17 cellular contexts compared by ENCODE assay signal in the genomic region with DNA sequence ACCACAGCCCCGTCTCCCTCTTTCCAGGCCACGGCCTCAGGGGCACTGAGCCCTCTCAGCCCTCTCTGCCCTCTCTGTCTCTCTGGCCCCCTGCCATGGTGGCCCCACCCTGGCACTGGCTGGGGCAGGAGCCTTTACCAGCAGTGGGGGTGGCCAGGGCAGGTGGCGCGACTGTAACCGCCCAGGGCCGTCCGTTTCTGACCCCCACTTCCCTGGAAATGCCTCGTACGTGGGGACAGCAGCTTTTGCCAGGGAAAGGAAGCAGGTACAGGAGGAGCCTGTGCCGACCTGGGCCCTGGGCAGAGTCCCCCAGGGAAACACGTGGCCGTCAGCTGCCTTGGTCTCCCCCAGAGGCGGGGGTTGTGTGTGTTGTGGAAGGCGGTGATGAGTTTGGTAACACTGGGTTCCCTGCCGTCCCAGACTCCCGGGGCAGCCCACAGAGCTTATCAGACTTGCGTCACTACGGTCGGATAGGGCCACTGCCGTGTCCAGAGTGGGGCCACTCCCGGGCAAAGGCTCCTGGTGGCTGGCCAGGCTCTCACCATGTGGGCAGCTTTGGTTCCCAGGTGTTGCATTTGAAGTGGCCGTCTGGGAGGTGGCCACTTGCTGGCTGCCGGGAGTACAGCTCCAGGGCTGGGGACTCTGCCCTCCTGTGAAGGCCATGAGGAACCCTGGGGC.
DNase-seq lines count a peak whose midpoint lies in the region; ATAC-seq and TF ChIP-seq lines count a peak whose summit lies in the region.
"Had no signal": no experiment of that assay in that cellular context is flagged by ENCODE, and none has a peak within 500 bp of the region (broad histone marks: within the 10 kb centered on the region; RNA-seq: fewer than 3 reads in every experiment).

No MANE protein-coding gene starts in this region.

- no peaks in the 10 kb centered on the region for H3K27me3 ChIP-seq in H9 (ENCODE audit: insufficient read depth, low read length)
- no peaks in the 10 kb centered on the region for H3K27me3 ChIP-seq in psoas muscle (ENCODE audit: insufficient read depth in 3 of 3, low read length in 2 of 3)
- no peaks in the 10 kb centered on the region for H3K27me3 ChIP-seq in PC-3 (ENCODE audit: low read length)
- H3K27me3 ChIP-seq: ovary, vagina had no signal

- no peak overlapping the region for H2BK120ac ChIP-seq in H9 (ENCODE audit: low read depth, low read length, poor library complexity, severe bottlenecking)

- H3K4me2 ChIP-seq in H9 (ENCODE audit: insufficient read depth, insufficient read length, low read length) (no peak overlapping the region), PC-3 (ENCODE audit: low read length) (no peak overlapping the region)

- H3K9me3 ChIP-seq in H9 (ENCODE audit: control insufficient read depth, low read depth, low read length) (no peaks in the 10 kb centered on the region), psoas muscle (no peaks in the 10 kb centered on the region), PC-3 (ENCODE audit: low read length) (no peaks in the 10 kb centered on the region)
- H3K9me3 ChIP-seq: ovary, vagina had no signal

- H3K56ac ChIP-seq in H9 (ENCODE audit: insufficient read length, low read depth, low read length): no peak overlapping the region

- H4K91ac ChIP-seq in H9 (ENCODE audit: insufficient read length, low read depth, low read length): no peak overlapping the region

- H3K9ac ChIP-seq in H9 (ENCODE audit: extremely low read depth, insufficient read length, low read length) (no peak overlapping the region), PC-3 (ENCODE audit: low read length) (no peak overlapping the region)

- POLR2A ChIA-PET in WTC11 (lab: Charles Lee): no interaction called here
- POLR2A ChIA-PET in PC-3 (lab: Charles Lee; ENCODE audit: unreplicated experiment): no interaction called here

- H3K4me1 Mint-ChIP-seq in H9 (peaks cover 14 to 18% of the 10 kb centered on the region in 2 experiments), WTC11 (peaks cover 18% of the 10 kb centered on the region), progenitor cell of endocrine pancreas (ENCODE audit: low read depth) (peaks cover 12% of the 10 kb centered on the region)

- no peak overlapping the region for H2BK15ac ChIP-seq in H9 (ENCODE audit: low read depth, low read length)

- no peak overlapping the region for H2BK20ac ChIP-seq in H9 (ENCODE audit: low read depth, low read length, poor library complexity, severe bottlenecking)

- ATAC-seq in WTC11 (no peak), left lobe of liver (peak; percentile 77), psoas muscle (peak; percentile 7 to 60 (median 21)), PC-3 (no peak), GM21786 (IDR thresholded peaks at IDR 0.05; ENCODE audit: unreplicated experiment) (no peak)

- H3K36me3 Mint-ChIP-seq in H9 (ENCODE audit: insufficient read depth in 1 of 3, low read depth in 3 of 3) (peaks cover 0 to 10% (median 3%) of the 10 kb centered on the region in 3 experiments; a peak in 2 of 7 replicates), WTC11 (peaks cover 12% of the 10 kb centered on the region), progenitor cell of endocrine pancreas (ENCODE audit: insufficient read depth) (no peaks in the 10 kb centered on the region)

- CTCF ChIA-PET in WTC11 (lab: Charles Lee) (interaction anchor here (0.9 to 2.8 kb wide), 5 partner anchors 14 to 255 kb away, joined by 3 to 15 read pairs (median 8); no protein-coding TSS in a partner anchor), PC-3 (lab: Charles Lee) (no interaction called here)

- H3K23ac ChIP-seq in H9 (ENCODE audit: insufficient read length, low read depth, low read length): no peak overlapping the region

- no peak overlapping the region for H3K18ac ChIP-seq in H9 (ENCODE audit: insufficient read length, low read depth, low read length)

- no peak overlapping the region for H4K5ac ChIP-seq in H9 (ENCODE audit: insufficient read length, low read depth, low read length)

- BruUV-seq in PC-3 (replicated peaks; lab: Mats Ljungman, UMichigan): no TSS peak

- H3K4me1 ChIP-seq in H9 (ENCODE audit: insufficient read depth, low read length) (0 out of 2 replicates have a peak, but pooled peaks cover 4% of the 10 kb centered on the region), psoas muscle (peaks cover 26% of the 10 kb centered on the region), PC-3 (ENCODE audit: insufficient read depth, low read length) (no peaks in the 10 kb centered on the region)

- H3K36me3 ChIP-seq in psoas muscle (ENCODE audit: insufficient read depth in 1 of 2, low read depth in 1 of 2) (peaks cover 0 to 6% of the 10 kb centered on the region in 2 donors), PC-3 (ENCODE audit: low read depth, low read length) (no peaks in the 10 kb centered on the region)
- H3K36me3 ChIP-seq: ovary, vagina had no signal

- H3K27me3 Mint-ChIP-seq in H9 (ENCODE audit: low read depth): peaks cover 33% of the 10 kb centered on the region
- H3K27me3 Mint-ChIP-seq in WTC11 (ENCODE audit: low read depth): peaks cover 3% of the 10 kb centered on the region; the same call in 1 of the 2 replicates
- H3K27me3 Mint-ChIP-seq in progenitor cell of endocrine pancreas: peaks cover 5% of the 10 kb centered on the region

- H3K4me3 ChIP-seq in psoas muscle (no peak overlapping the region), PC-3 (ENCODE audit: low read length) (no peak overlapping the region)
- H3K4me3 ChIP-seq: ovary, vagina had no signal

- no peak overlapping the region for H2BK5ac ChIP-seq in H9 (ENCODE audit: insufficient read length, low read length)

- no CpG with 5 or more reads among the region's 23 CpGs for WGBS in H9 (ENCODE audit: extremely low coverage, insufficient read length, low lambda C conversion rate)
- WGBS in psoas muscle, 3 donors: 68 to 86% (median 78%) methylated on average over 22 to 23 of the region's 23 CpGs

- H3K79me1 ChIP-seq in H9 (ENCODE audit: insufficient read depth, low read depth, low read length, poor library complexity, severe bottlenecking): no peaks in the 10 kb centered on the region

- intact Hi-C loops in psoas muscle (cut with DNase I): no loop called here
- intact Hi-C loops in PC-3 (cut with micrococcal nuclease): no loop called here

- 0 out of 2 replicates have a peak overlapping the region, but pooled peaks have one; percentile 21 for H3K14ac ChIP-seq in H9 (ENCODE audit: insufficient read depth, low read length)

- no peak for DNase-seq in H9
- DNase-seq in WTC11 (ENCODE audit: low spot score): no peak
- DNase-seq in left lobe of liver (ENCODE audit: low spot score): peak; percentile 99
- no peak for DNase-seq in psoas muscle
- DNase-seq in stimulated activated CD4-positive, alpha-beta T cell treated with anti-CD3 and anti-CD28 coated beads, Interleukin-4, amount 100 ng/mL, for 1 hour: no peak
- DNase-seq in PC-3: no peak
- DNase-seq in progenitor cell of endocrine pancreas (ENCODE audit: low spot score, unreplicated experiment): no peak
- DNase-seq: activated naive CD4-positive, alpha-beta T cell treated with anti-CD3 and anti-CD28 coated beads, Interleukin-2, amount 50 U/mL, for 16 hours; C1 segment of cervical spinal cord; cerebellar nuclear complex; erythroblast; Karpas-422; NCI-H2081; ovary; stimulated activated CD8-positive, alpha-beta memory T cell treated with anti-CD3 and anti-CD28 coated beads, Interleukin-4, amount 100 ng/mL, for 48 hours had no signal

- H4K8ac ChIP-seq in H9 (replicated peaks; ENCODE audit: insufficient read length, low read depth, low read length): no peak overlapping the region

- no peak overlapping the region for H2AFZ ChIP-seq in H9 (ENCODE audit: low read length)
- no peak overlapping the region for H2AFZ ChIP-seq in PC-3 (ENCODE audit: low read length)

- no peak overlapping the region for H2AK5ac ChIP-seq in H9 (ENCODE audit: insufficient read length, low read length)

- H2BK12ac ChIP-seq in H9 (ENCODE audit: insufficient read length, low read depth, low read length): no peak overlapping the region

- no peak overlapping the region for H3T11ph ChIP-seq in H9 (ENCODE audit: low read length)

- no peak overlapping the region for H3K4ac ChIP-seq in H9 (ENCODE audit: low read depth, low read length)

- H3K79me2 ChIP-seq in H9 (ENCODE audit: insufficient read depth, low read length) (no peaks in the 10 kb centered on the region), PC-3 (ENCODE audit: low read length) (no peaks in the 10 kb centered on the region)

- H3K4me3 Mint-ChIP-seq in H9 (no peak overlapping the region), WTC11 (no peak overlapping the region), progenitor cell of endocrine pancreas (ENCODE audit: low read depth) (no peak overlapping the region)

- no peaks in the 10 kb centered on the region for H3F3A ChIP-seq in PC-3 (ENCODE audit: low read length, unreplicated experiment)

- H3K27ac Mint-ChIP-seq in H9 (peak overlapping the region in 2 of 3 experiments; percentile 0 to 71; a peak in 3 of 7 replicates), WTC11 (peak overlapping the region; percentile 61; the same call in 1 of the 2 replicates), progenitor cell of endocrine pancreas (no peak overlapping the region)

- H3K23me2 ChIP-seq in H9 (ENCODE audit: insufficient read length, low read depth, low read length, poor library complexity, severe bottlenecking): no peaks in the 10 kb centered on the region

- H4K20me1 ChIP-seq in H9 (ENCODE audit: control insufficient read depth, insufficient read depth, insufficient read length) (no peaks in the 10 kb centered on the region), PC-3 (ENCODE audit: low read length) (no peaks in the 10 kb centered on the region)

- TF ChIP-seq CTCF in H9 (conservative IDR thresholded peaks at IDR 0.05) (no peak), WTC11 (IDR thresholded peaks at IDR 0.05) (no peak), psoas muscle (IDR thresholded peaks at IDR 0.05) (no peak), PC-3 (conservative IDR thresholded peaks at IDR 0.05; ENCODE audit: low read depth, low read length) (no peak), progenitor cell of endocrine pancreas (IDR thresholded peaks at IDR 0.05; ENCODE audit: unreplicated experiment) (no peak)

- H3K9me2 ChIP-seq in PC-3 (replicated peaks; ENCODE audit: low read length): no peaks in the 10 kb centered on the region

- H3K27ac ChIP-seq in H9 (ENCODE audit: insufficient read length, low read depth, low read length) (no peak overlapping the region), psoas muscle (peak overlapping the region; percentile 67), PC-3 (ENCODE audit: low read length) (no peak overlapping the region)
- H3K27ac ChIP-seq: ovary, vagina had no signal

- H3K9me3 Mint-ChIP-seq in H9 (peaks cover 0 to 7% of the 10 kb centered on the region in 2 experiments; a peak in 3 of 5 replicates), WTC11 (peaks cover 7% of the 10 kb centered on the region), progenitor cell of endocrine pancreas (ENCODE audit: low read depth) (no peaks in the 10 kb centered on the region)

TF ChIP-seq in WTC11, 78 proteins besides CTCF, POLR2A, EP300 and RAD21 (continues in another document):
- no peak for TF ChIP-seq NFYB (CRISPR knock-in tag; conservative IDR thresholded peaks at IDR 0.05; ENCODE audit: low read depth)
- TF ChIP-seq ESRRA (CRISPR knock-in tag; IDR thresholded peaks at IDR 0.05; ENCODE audit: borderline replicate concordance): no peak
- no peak for TF ChIP-seq ZNF263 (CRISPR knock-in tag; IDR thresholded peaks at IDR 0.05; ENCODE audit: low read depth)
- TF ChIP-seq HMGA2 (CRISPR knock-in tag; IDR thresholded peaks at IDR 0.05): no peak
- TF ChIP-seq GRHL2 (CRISPR knock-in tag; IDR thresholded peaks at IDR 0.05; ENCODE audit: insufficient replicate concordance, severe bottlenecking): no peak

Comparison
In these comparisons a context has a peak if more than half of its experiments do, and no peak if none do; other contexts are left out.
1. ATAC-seq: peak in left lobe of liver (single experiment) and psoas muscle (4 of 4); none in WTC11 (single experiment), PC-3 (single experiment) and GM21786 (single experiment).